25 cellular contexts compared by ENCODE assay signal in the genomic region with DNA sequence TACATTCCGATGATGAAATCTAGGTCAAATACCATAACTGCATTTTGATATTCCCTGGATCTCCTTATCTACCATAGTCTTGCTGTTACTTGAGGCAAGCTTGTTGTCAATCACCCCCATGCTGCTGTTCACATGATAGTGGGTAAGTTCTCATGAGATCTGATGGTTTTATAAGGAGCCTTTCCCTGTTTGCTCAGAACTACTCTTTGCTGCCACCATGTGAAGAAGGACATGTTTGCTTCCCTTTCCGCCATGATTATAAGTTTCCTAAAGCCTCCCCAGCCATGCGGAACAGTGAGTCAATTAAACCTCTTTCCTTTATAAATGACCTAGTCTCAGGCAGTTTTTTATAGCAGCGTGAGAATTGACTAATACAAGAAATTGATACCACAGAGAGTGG.
DNase-seq lines count a peak whose midpoint lies in the region; ATAC-seq and TF ChIP-seq lines count a peak whose summit lies in the region.
"Had no signal": no experiment of that assay in that cellular context is flagged by ENCODE, and none has a peak within 500 bp of the region (broad histone marks: within the 10 kb centered on the region; RNA-seq: fewer than 3 reads in every experiment).

No MANE protein-coding gene starts in this region.

- no peaks in the 10 kb centered on the region for H3F3A ChIP-seq in DOHH2 (ENCODE audit: control insufficient read depth, insufficient read depth)

- 0 out of 2 replicates have a peak overlapping the region, but pooled peaks have one; percentile 14 for H3K4me2 ChIP-seq in DOHH2 (ENCODE audit: low read length)

- H3K4me3 ChIP-seq in A673 (ENCODE audit: low read depth, low read length, poor library complexity, severe bottlenecking) (no peak overlapping the region), DOHH2 (ENCODE audit: low read length) (no peak overlapping the region; the same call in 1 of the 2 replicates), NB4 (ENCODE audit: low read depth, low read length) (no peak overlapping the region), choroid plexus epithelial cell (ENCODE audit: low read depth, low read length) (no peak overlapping the region)
- H3K4me3 ChIP-seq: esophagus muscularis mucosa, heart left ventricle, mucosa of descending colon, ovary, skin epidermis had no signal

- peaks cover 4 to 5% of the 10 kb centered on the region in 2 donors for H3K9me3 Mint-ChIP-seq in activated naive CD4-positive, alpha-beta T cell treated with anti-CD3 and anti-CD28 coated beads, Interleukin-2, amount 50 U/mL, for 72 hours
- H3K9me3 Mint-ChIP-seq: activated T-helper 2 cell treated with anti-CD3 and anti-CD28 coated beads, Interferon-gamma antibody, Interleukin-2, Interleukin-4, amounts not matched to agents 10 μg/mL and 5 μg/mL and 100 μg/mL, durations not matched to agents 14 hours and 24 hours and 36 hours had no signal

- H3K4me1 ChIP-seq in A673 (ENCODE audit: insufficient read depth, low read length, poor library complexity, severe bottlenecking) (no peaks in the 10 kb centered on the region), DOHH2 (ENCODE audit: control insufficient read depth, low read length) (peaks cover 34% of the 10 kb centered on the region)
- H3K4me1 ChIP-seq: esophagus muscularis mucosa, heart left ventricle had no signal

- POLR2A ChIA-PET in A673 (lab: Charles Lee; ENCODE audit: low non-redundant PET), result no interaction called here

- no peak for TF ChIP-seq POLR2A in NB4 (IDR thresholded peaks at IDR 0.05; ENCODE audit: extremely low read depth, insufficient read length)

- no peak overlapping the region for H3K27ac Mint-ChIP-seq in activated naive CD4-positive, alpha-beta T cell treated with anti-CD3 and anti-CD28 coated beads, Interleukin-2, amount 50 U/mL, for 72 hours
- H3K27ac Mint-ChIP-seq: activated T-helper 2 cell treated with anti-CD3 and anti-CD28 coated beads, Interferon-gamma antibody, Interleukin-2, Interleukin-4, amounts not matched to agents 10 μg/mL and 5 μg/mL and 100 μg/mL, durations not matched to agents 14 hours and 24 hours and 36 hours; stimulated activated effector memory CD8-positive, alpha-beta T cell treated with anti-CD3 and anti-CD28 coated beads, Interleukin-12 subunit alpha, Interleukin-12 subunit beta, amount 100 ng/mL, for 72 hours; type B pancreatic cell had no signal

- intact Hi-C loops in A673 (cut with micrococcal nuclease; ENCODE audit: unreplicated experiment), result no loop called here

- no peaks in the 10 kb centered on the region for H4K20me1 ChIP-seq in DOHH2 (ENCODE audit: control insufficient read depth, insufficient read depth, low read depth, low read length)

- H3K9me3 ChIP-seq in A673 (ENCODE audit: low read depth, low read length, poor library complexity, severe bottlenecking), result no peaks in the 10 kb centered on the region
- H3K9me3 ChIP-seq in DOHH2 (ENCODE audit: control insufficient read depth, insufficient read depth, low read length), result no peaks in the 10 kb centered on the region
- H3K9me3 ChIP-seq: esophagus muscularis mucosa, heart left ventricle, mucosa of descending colon, ovary had no signal

- H3K9me2 ChIP-seq in DOHH2 (replicated peaks; ENCODE audit: control insufficient read depth, low read length), result no peaks in the 10 kb centered on the region

- no peaks in the 10 kb centered on the region for H3K79me2 ChIP-seq in DOHH2 (ENCODE audit: control insufficient read depth, low read length)

- peak; percentile 15 for DNase-seq in A673 (ENCODE audit: low spot score)
- peak; percentile 2 for DNase-seq in NB4 (ENCODE audit: low read depth)
- peak; percentile 36 for DNase-seq in choroid plexus epithelial cell (ENCODE audit: low read depth)
- DNase-seq in NOMO-1 treated with DMSO at 0.1 percent for 48 hours (lab: John Stamatoyannopoulos, UW; ENCODE audit: unreplicated experiment), result no peak
- no peak for DNase-seq in activated naive CD4-positive, alpha-beta T cell treated with anti-CD3 and anti-CD28 coated beads, Interleukin-2, amount 50 U/mL, for 72 hours (ENCODE audit: low spot score in 2 of 2)
- DNase-seq: AML-193, aorta, dermis blood vessel endothelial cell, DMS153, heart left ventricle, KG1, left cardiac atrium, NCI-H187 treated with DMSO at 0.1 percent for 48 hours, OCI-M1, ovary, SW 1271 had no signal

- peak; percentile 17; the same call in 1 of the 2 replicates for TF ChIP-seq CTCF in A673 (conservative IDR thresholded peaks at IDR 0.05; ENCODE audit: low read depth, low read length)
- TF ChIP-seq CTCF in DOHH2 (IDR thresholded peaks at IDR 0.05; ENCODE audit: low read depth, low read length, poor library complexity, severe bottlenecking), result peak; percentile 22
- TF ChIP-seq CTCF in NB4 (IDR thresholded peaks at IDR 0.05; ENCODE audit: low read depth, low read length), result no peak
- peak; percentile 22 for TF ChIP-seq CTCF in choroid plexus epithelial cell (conservative IDR thresholded peaks at IDR 0.05; ENCODE audit: low read depth, low read length)

- no peaks in the 10 kb centered on the region for H3K27me3 ChIP-seq in A673 (replicated peaks; ENCODE audit: insufficient read depth, low read depth, low read length, poor library complexity)
- H3K27me3 ChIP-seq in DOHH2 (ENCODE audit: control insufficient read depth, low read length), result no peaks in the 10 kb centered on the region
- H3K27me3 ChIP-seq: esophagus muscularis mucosa, heart left ventricle, ovary had no signal

- ATAC-seq in activated naive CD4-positive, alpha-beta T cell treated with anti-CD3 and anti-CD28 coated beads, Interleukin-2, amount 50 U/mL, for 72 hours, result no peak
- no peak for ATAC-seq in HG02759 (IDR thresholded peaks at IDR 0.05; ENCODE audit: unreplicated experiment)
- ATAC-seq in GM18519 (IDR thresholded peaks at IDR 0.05; ENCODE audit: low FRiP score, unreplicated experiment), result no peak
- ATAC-seq: heart left ventricle; left cardiac atrium; mucosa of descending colon; stimulated activated effector memory CD8-positive, alpha-beta T cell treated with anti-CD3 and anti-CD28 coated beads, Interleukin-12 subunit alpha, Interleukin-12 subunit beta, amount 100 ng/mL, for 72 hours had no signal

- no peak overlapping the region for H3K27ac ChIP-seq in A673 (ENCODE audit: low read depth, low read length, poor library complexity, severe bottlenecking)
- H3K27ac ChIP-seq in DOHH2 (ENCODE audit: low read depth, low read length), result no peak overlapping the region
- H3K27ac ChIP-seq: esophagus muscularis mucosa, heart left ventricle, ovary, skin epidermis had no signal

- CTCF ChIA-PET in A673 (lab: Charles Lee), result no interaction called here

- no TSS peak for BruUV-seq in A673 (replicated peaks; lab: Mats Ljungman, UMichigan)

- H3K36me3 ChIP-seq in A673 (ENCODE audit: insufficient read depth, low read length, poor library complexity, severe bottlenecking) (no peaks in the 10 kb centered on the region), DOHH2 (ENCODE audit: control insufficient read depth, low read length) (no peaks in the 10 kb centered on the region)
- H3K36me3 ChIP-seq: esophagus muscularis mucosa, heart left ventricle, ovary had no signal

- no peaks in the 10 kb centered on the region for H3K36me3 Mint-ChIP-seq in activated naive CD4-positive, alpha-beta T cell treated with anti-CD3 and anti-CD28 coated beads, Interleukin-2, amount 50 U/mL, for 72 hours

Comparison
In these comparisons a context has a peak if more than half of its experiments do, and no peak if none do; other contexts are left out.
1. DNase-seq: peak in A673 (single experiment), NB4 (single experiment) and choroid plexus epithelial cell (single experiment); none in NOMO-1 treated with DMSO at 0.1 percent for 48 hours (single experiment) and activated naive CD4-positive, alpha-beta T cell treated with anti-CD3 and anti-CD28 coated beads, Interleukin-2, amount 50 U/mL, for 72 hours (0 of 2).